ENCODE assay signal across 8 cellular contexts in the genomic region with DNA sequence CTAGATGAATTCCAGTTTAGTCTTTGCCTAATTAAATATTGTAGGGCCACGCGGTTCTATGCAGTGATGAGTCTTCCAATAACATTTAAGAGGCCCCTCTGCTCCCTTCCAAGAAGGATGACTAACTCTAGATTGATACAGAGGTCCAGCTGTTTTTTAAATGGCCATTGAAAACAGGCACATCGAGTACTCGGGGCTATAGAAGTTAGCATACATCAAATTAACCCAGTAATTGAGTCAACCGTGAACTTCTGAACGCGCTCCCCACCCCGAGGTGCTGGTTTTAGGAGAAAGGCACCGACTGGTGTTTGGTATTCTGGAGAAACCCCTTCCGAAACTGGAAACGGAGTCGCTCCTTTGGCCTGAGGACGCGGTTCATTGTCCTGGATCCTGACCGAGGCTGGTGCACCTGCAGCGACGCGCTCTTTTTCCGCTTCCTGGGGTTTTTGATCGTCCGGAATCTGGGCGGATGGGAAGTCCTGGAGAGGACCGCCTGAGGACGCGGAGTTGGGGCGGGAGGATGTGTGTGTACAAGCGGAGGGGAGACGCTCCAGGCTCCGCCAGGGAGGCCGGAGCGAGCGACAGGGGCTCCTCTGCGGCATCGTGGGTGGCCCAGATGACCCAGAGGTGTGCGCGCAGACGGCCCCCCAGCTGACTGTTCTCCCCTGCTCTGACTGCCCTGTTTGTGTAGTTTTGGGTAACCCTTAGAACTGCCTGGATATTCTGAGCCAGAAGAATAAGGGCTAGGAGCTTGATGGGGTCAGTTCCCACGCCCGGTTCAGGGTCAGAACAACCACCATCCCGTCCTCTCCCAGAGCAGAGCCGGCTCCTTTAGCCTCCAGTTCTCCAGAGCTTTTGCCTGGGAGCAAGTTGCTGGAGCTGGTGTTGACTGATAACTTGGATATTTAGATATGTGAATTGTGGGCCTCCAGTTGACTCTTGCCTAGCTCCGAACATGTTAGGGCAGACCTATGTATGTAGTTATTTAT. TPM values are rescaled to one million over a fixed set of nuclear protein-coding genes. Genes with fewer than 3 reads are reported as not detected.
DNase-seq lines count a peak whose midpoint lies in the region; ATAC-seq, FAIRE-seq and TF ChIP-seq lines count a peak whose summit lies in the region.

No MANE protein-coding gene starts in this region.

- H3K4me3 Mint-ChIP-seq in activated CD4-positive, alpha-beta T cell treated with anti-CD3 and anti-CD28 coated beads, Interleukin-2, amount 10 ng/mL, durations not matched to agents 7 days and 5 days = peak overlapping the region; percentile 85

- no peak for TF ChIP-seq CTCF in lower lobe of right lung (IDR thresholded peaks at IDR 0.05)

- H3K4me3 ChIP-seq in lower lobe of right lung = peak overlapping the region; percentile 77

- no peaks in the 10 kb centered on the region for H3K9me3 ChIP-seq in lower lobe of right lung

- TF ChIP-seq POLR2A in H54 (IDR thresholded peaks at IDR 0.05; ENCODE audit: low read depth, low read length) = no peak

- no peaks in the 10 kb centered on the region for H3K36me3 ChIP-seq in lower lobe of right lung

- H3K27me3 ChIP-seq in lower lobe of right lung (ENCODE audit: low read depth) = no peaks in the 10 kb centered on the region

- no peaks in the 10 kb centered on the region for H3K9me3 Mint-ChIP-seq in activated CD4-positive, alpha-beta T cell treated with anti-CD3 and anti-CD28 coated beads, Interleukin-2, amount 10 ng/mL, durations not matched to agents 7 days and 5 days

- peak; percentile 90 for ATAC-seq in lower lobe of right lung

- CTCF ChIA-PET in activated CD4-positive, alpha-beta T cell treated with anti-CD3 and anti-CD28 coated beads, Interleukin-2, amount 10 ng/mL, durations not matched to agents 7 days and 5 days (lab: Charles Lee) = interaction anchor here (1.1 kb wide), 1 partner anchor 134 kb away, joined by 4 read pairs; no protein-coding TSS in a partner anchor

- peaks cover 13% of the 10 kb centered on the region for H3K4me1 ChIP-seq in lower lobe of right lung

- no peak for FAIRE-seq in H54 (lab: Jason Lieb, UNC)

- H3K36me3 Mint-ChIP-seq in activated CD4-positive, alpha-beta T cell treated with anti-CD3 and anti-CD28 coated beads, Interleukin-2, amount 10 ng/mL, durations not matched to agents 7 days and 5 days (ENCODE audit: low read depth) = no peaks in the 10 kb centered on the region

- peaks cover 17% of the 10 kb centered on the region for H3K4me1 Mint-ChIP-seq in activated CD4-positive, alpha-beta T cell treated with anti-CD3 and anti-CD28 coated beads, Interleukin-2, amount 10 ng/mL, durations not matched to agents 7 days and 5 days

- peak overlapping the region; percentile 80 for H3K27ac Mint-ChIP-seq in activated CD4-positive, alpha-beta T cell treated with anti-CD3 and anti-CD28 coated beads, Interleukin-2, amount 10 ng/mL, durations not matched to agents 7 days and 5 days

- H3K27ac ChIP-seq in lower lobe of right lung = peak overlapping the region; percentile 85

- H3K27me3 Mint-ChIP-seq in activated CD4-positive, alpha-beta T cell treated with anti-CD3 and anti-CD28 coated beads, Interleukin-2, amount 10 ng/mL, durations not matched to agents 7 days and 5 days = peaks cover 6% of the 10 kb centered on the region

- intact Hi-C loops in lower lobe of right lung (cut with DNase I) = no loop called here

- POLR2A ChIA-PET in activated CD4-positive, alpha-beta T cell treated with anti-CD3 and anti-CD28 coated beads, Interleukin-2, amount 10 ng/mL, durations not matched to agents 7 days and 5 days (lab: Charles Lee) = no interaction called here

- DNase-seq in EH (ENCODE audit: low read depth) = peak; percentile 33
- peak; percentile 17 for DNase-seq in H54 (ENCODE audit: insufficient read length, low spot score)
- peak; percentile 65 for DNase-seq in NCI-H1105 (lab: John Stamatoyannopoulos, UW)
- DNase-seq in activated CD4-positive, alpha-beta T cell treated with anti-CD3 and anti-CD28 coated beads, Interleukin-2, amount 10 ng/mL, durations not matched to agents 7 days and 5 days = peak; percentile 50
- peak; percentile 22 for DNase-seq in effector CD4-positive, alpha-beta T cell
- peak; percentile 83 for DNase-seq in lower lobe of right lung
- DNase-seq in stimulated activated CD4-positive, alpha-beta T cell treated with anti-CD3 and anti-CD28 coated beads, Interleukin-4, amount 100 ng/mL, for 24 hours = peak; percentile 51
- no peak for DNase-seq in NK-92 (lab: John Stamatoyannopoulos, UW; ENCODE audit: unreplicated experiment)

RNA-seq across cellular contexts. Expression of a gene that starts 0.7 kb away (rescaled TPM):
- total RNA-seq in activated CD4-positive, alpha-beta T cell treated with anti-CD3 and anti-CD28 coated beads, Interleukin-2, amount 10 ng/mL, durations not matched to agents 7 days and 5 days = 1 to 10 TPM; 4.4 to 4.5 TPM
- 10.3 TPM for total RNA-seq in lower lobe of right lung

RNA-seq across cellular contexts. Expression of a gene that starts 29.3 kb away (rescaled TPM):
- under 1 TPM; 0.15 to 0.21 TPM for total RNA-seq in activated CD4-positive, alpha-beta T cell treated with anti-CD3 and anti-CD28 coated beads, Interleukin-2, amount 10 ng/mL, durations not matched to agents 7 days and 5 days
- total RNA-seq in lower lobe of right lung = 1.0 TPM
